In the genomic region with DNA sequence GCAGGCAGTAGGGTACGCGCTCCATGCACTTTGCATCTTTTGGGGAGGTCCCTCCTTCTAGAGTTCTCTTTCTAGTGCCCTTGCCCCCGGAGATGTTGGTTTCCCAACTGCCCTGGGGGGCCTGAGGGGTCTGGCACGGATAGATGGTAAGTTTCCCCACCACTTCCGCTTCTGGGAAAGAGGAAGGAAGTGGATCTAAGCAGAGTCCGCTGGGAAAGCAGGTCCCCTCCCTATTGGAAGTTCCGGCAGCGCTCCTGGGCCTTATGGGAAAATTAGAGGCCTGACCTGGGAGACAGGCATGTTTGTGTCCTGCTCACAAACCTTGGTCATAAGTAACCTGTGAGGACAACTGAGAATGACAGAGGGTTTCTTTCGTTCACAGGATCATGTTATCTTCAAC, we compare ENCODE assay signal across 1 cellular context.
A peak's percentile ranks its signal among the peaks of the same experiment; 100 is the strongest.
TF ChIP-seq lines count a peak whose summit lies in the region.

No MANE protein-coding gene starts in this region.

TF ChIP-seq in K562, 482 proteins besides CTCF, POLR2A, EP300 and RAD21 (continued from another document):
- TF ChIP-seq, protein P1, sequence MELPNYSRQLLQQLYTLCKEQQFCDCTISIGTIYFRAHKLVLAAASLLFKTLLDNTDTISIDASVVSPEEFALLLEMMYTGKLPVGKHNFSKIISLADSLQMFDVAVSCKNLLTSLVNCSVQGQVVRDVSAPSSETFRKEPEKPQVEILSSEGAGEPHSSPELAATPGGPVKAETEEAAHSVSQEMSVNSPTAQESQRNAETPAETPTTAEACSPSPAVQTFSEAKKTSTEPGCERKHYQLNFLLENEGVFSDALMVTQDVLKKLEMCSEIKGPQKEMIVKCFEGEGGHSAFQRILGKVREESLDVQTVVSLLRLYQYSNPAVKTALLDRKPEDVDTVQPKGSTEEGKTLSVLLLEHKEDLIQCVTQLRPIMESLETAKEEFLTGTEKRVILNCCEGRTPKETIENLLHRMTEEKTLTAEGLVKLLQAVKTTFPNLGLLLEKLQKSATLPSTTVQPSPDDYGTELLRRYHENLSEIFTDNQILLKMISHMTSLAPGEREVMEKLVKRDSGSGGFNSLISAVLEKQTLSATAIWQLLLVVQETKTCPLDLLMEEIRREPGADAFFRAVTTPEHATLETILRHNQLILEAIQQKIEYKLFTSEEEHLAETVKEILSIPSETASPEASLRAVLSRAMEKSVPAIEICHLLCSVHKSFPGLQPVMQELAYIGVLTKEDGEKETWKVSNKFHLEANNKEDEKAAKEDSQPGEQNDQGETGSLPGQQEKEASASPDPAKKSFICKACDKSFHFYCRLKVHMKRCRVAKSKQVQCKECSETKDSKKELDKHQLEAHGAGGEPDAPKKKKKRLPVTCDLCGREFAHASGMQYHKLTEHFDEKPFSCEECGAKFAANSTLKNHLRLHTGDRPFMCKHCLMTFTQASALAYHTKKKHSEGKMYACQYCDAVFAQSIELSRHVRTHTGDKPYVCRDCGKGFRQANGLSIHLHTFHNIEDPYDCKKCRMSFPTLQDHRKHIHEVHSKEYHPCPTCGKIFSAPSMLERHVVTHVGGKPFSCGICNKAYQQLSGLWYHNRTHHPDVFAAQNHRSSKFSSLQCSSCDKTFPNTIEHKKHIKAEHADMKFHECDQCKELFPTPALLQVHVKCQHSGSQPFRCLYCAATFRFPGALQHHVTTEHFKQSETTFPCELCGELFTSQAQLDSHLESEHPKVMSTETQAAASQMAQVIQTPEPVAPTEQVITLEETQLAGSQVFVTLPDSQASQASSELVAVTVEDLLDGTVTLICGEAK (IDR thresholded peaks at IDR 0.05): peak; percentile 82
- TF ChIP-seq, protein P1 (CRISPR knock-in tag; IDR thresholded peaks at IDR 0.05): no peak
TF ChIP-seq in K562: peak in this region for 5.
